ENCODE assay signal across 13 cellular contexts in genomic region chr20:13251556-13251955, GRCh38. TPM values are rescaled to one million over a fixed set of nuclear protein-coding genes. Genes with fewer than 3 reads are reported as not detected.
DNase-seq lines count a peak whose midpoint lies in the region; ATAC-seq and TF ChIP-seq lines count a peak whose summit lies in the region.
"Had no signal": no experiment of that assay in that cellular context is flagged by ENCODE, and none has a peak within 500 bp of the region (broad histone marks: within the 10 kb centered on the region; RNA-seq: fewer than 3 reads in every experiment).

No MANE protein-coding gene starts in this region.

- peaks cover 58% of the 10 kb centered on the region for H3K4me1 Mint-ChIP-seq in CD4-positive, alpha-beta T cell (ENCODE audit: low read depth)

- H3K36me3 Mint-ChIP-seq in CD4-positive, alpha-beta T cell (ENCODE audit: low read depth) = no peaks in the 10 kb centered on the region

- no peak for TF ChIP-seq CTCF in CD4-positive, alpha-beta T cell (IDR thresholded peaks at IDR 0.05)

- H3K4me3 Mint-ChIP-seq in CD4-positive, alpha-beta T cell = no peak overlapping the region

- H3K27ac ChIP-seq in CD4-positive, alpha-beta T cell (ENCODE audit: low read depth, low read length) = no peak overlapping the region
- H3K27ac ChIP-seq: BLaER1 treated with 17β-estradiol and CSF1 and Interleukin-3, amounts not matched to agents 10 nM and 100 nM had no signal

- H3K27ac Mint-ChIP-seq in CD4-positive, alpha-beta T cell = peak overlapping the region; percentile 24

- in situ Hi-C loops in SK-MEL-5 (cut with HindIII; ENCODE audit: low pct_unique_long_range_greater_than_20kb, low sequenced_read_pairs) = no loop called here

- POLR2A ChIA-PET in CD4-positive, alpha-beta T cell (lab: Charles Lee) = no interaction called here

- no peak for ATAC-seq in CD4-positive, alpha-beta T cell (ENCODE audit: poor library complexity)
- peak; percentile 68 for ATAC-seq in sciatic nerve

- no peaks in the 10 kb centered on the region for H3K27me3 Mint-ChIP-seq in CD4-positive, alpha-beta T cell

- CTCF ChIA-PET in CD4-positive, alpha-beta T cell (lab: Charles Lee) = no interaction called here

- H3K9me3 Mint-ChIP-seq in CD4-positive, alpha-beta T cell = no peaks in the 10 kb centered on the region

- H3K9me3 ChIP-seq in CD4-positive, alpha-beta T cell (ENCODE audit: control insufficient read depth, low read length) = no peaks in the 10 kb centered on the region
- H3K9me3 ChIP-seq: BLaER1 treated with 17β-estradiol and CSF1 and Interleukin-3, amounts not matched to agents 10 nM and 100 nM had no signal

- H3K27me3 ChIP-seq in CD4-positive, alpha-beta T cell (ENCODE audit: control insufficient read depth, insufficient read depth, low read length) = no peaks in the 10 kb centered on the region
- H3K27me3 ChIP-seq: BLaER1 treated with 17β-estradiol and CSF1 and Interleukin-3, amounts not matched to agents 10 nM and 100 nM had no signal

- no peak for DNase-seq in CD4-positive, alpha-beta T cell
- peak; percentile 93 for DNase-seq in SK-MEL-5 (ENCODE audit: low read depth, low spot score)
- peak; percentile 40 for DNase-seq in fibroblast of gingiva (ENCODE audit: low read depth)
- no peak for DNase-seq in sciatic nerve (ENCODE audit: low spot score)
- no peak for DNase-seq in activated CD8-positive, alpha-beta memory T cell treated with anti-CD3 and anti-CD28 coated beads for 24 hours
- DNase-seq in putamen (ENCODE audit: low spot score) = no peak
- no peak for DNase-seq in NCI-H2107 treated with DMSO at 0.1 percent for 48 hours (lab: John Stamatoyannopoulos, UW; ENCODE audit: unreplicated experiment)
- DNase-seq: DND-41, KG1, NCI-H1417, NCI-H187, NCI-H526 had no signal

- intact Hi-C loops in CD4-positive, alpha-beta T cell (cut with DNase I, micrococcal nuclease) = no loop called here
- intact Hi-C loops in sciatic nerve (cut with DNase I) = no loop called here

RNA-seq across cellular contexts. Expression of gene ISM1, which starts 30.5 kb away (rescaled TPM):
- 1 to 10 TPM in 1 of 2 experiments, under 1 TPM in 1; 0.87 to 1.1 TPM for total RNA-seq in CD4-positive, alpha-beta T cell
- total RNA-seq in SK-MEL-5 (2014; rRNA removed; shearing (Covaris generic)) = 4.8 and 5.6 TPM in 2 replicates
- 5.0 and 8.0 TPM in 2 replicates for polyA plus RNA-seq in SK-MEL-5 (2015; cell fraction: cytosol; rRNA removed)
- polyA plus RNA-seq in SK-MEL-5 (2015; cell fraction: nucleus; rRNA removed) = 0.26 and 0.65 TPM in 2 replicates
- 24.1 TPM for total RNA-seq in sciatic nerve

Comparison
In these comparisons a context has a peak if more than half of its experiments do, and no peak if none do; other contexts are left out.
1. DNase-seq: peak in SK-MEL-5 (single experiment) and fibroblast of gingiva (single experiment); none in CD4-positive, alpha-beta T cell (0 of 10), sciatic nerve (single experiment), activated CD8-positive, alpha-beta memory T cell treated with anti-CD3 and anti-CD28 coated beads for 24 hours (single experiment), putamen (single experiment) and NCI-H2107 treated with DMSO at 0.1 percent for 48 hours (single experiment).